In genomic region chr7:151109094-151110048, GRCh38 we compare ENCODE assay signal across 1 cellular context.
TF ChIP-seq lines count a peak whose summit lies in the region.

No MANE protein-coding gene starts in this region.

TF ChIP-seq in K562, 482 proteins besides CTCF, POLR2A, EP300 and RAD21 (continued from another document):
- TF ChIP-seq FOXO4 (CRISPR knock-in tag; IDR thresholded peaks at IDR 0.05) = no peak
- TF ChIP-seq GATAD2B (IDR thresholded peaks at IDR 0.05; ENCODE audit: borderline replicate concordance) = no peak
- TF ChIP-seq MITF (IDR thresholded peaks at IDR 0.05) = no peak
TF ChIP-seq in K562: peak in this region for 50.
